Comparison of ENCODE assay signal across 1 cellular context in the genomic region with DNA sequence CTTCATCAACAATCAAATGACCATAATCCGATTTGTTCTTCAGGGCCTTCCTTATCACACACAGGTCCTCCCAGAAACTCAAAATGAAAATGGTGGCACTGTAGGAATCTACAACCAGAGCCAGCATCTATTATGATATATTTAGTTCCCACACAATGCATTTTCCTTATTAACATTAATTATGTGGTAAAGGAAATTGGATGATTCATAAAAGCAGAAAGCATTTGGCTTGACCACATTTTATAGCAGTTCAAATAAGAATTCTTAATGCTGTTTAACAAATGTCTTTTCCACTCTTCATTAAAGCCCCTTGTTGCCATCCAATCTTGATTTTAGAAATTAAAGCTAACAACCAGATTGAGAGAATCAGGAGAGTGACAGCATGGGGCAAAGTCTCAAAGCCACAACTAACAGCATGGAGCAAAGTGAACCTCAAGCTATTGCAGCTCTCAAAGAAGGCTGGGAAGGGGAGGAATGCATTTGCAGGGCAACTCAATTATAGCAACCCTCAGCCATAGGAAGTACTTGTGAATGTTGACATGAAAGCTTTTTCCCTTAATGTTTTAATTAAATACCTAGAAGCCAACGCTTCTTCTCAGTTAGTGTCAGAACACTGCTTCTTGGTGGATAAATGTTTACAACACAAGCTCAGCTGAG.
TF ChIP-seq lines count a peak whose summit lies in the region.

No MANE protein-coding gene starts in this region.

TF ChIP-seq in SK-N-SH treated with all-trans-retinoic acid at 6 μM for 48 hours, 23 proteins besides CTCF, POLR2A, EP300 and RAD21 (continued from another document):
- TF ChIP-seq, protein P1, sequence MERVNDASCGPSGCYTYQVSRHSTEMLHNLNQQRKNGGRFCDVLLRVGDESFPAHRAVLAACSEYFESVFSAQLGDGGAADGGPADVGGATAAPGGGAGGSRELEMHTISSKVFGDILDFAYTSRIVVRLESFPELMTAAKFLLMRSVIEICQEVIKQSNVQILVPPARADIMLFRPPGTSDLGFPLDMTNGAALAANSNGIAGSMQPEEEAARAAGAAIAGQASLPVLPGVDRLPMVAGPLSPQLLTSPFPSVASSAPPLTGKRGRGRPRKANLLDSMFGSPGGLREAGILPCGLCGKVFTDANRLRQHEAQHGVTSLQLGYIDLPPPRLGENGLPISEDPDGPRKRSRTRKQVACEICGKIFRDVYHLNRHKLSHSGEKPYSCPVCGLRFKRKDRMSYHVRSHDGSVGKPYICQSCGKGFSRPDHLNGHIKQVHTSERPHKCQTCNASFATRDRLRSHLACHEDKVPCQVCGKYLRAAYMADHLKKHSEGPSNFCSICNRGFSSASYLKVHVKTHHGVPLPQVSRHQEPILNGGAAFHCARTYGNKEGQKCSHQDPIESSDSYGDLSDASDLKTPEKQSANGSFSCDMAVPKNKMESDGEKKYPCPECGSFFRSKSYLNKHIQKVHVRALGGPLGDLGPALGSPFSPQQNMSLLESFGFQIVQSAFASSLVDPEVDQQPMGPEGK (CRISPR knock-in tag; IDR thresholded peaks at IDR 0.05; ENCODE audit: borderline replicate concordance): peak; percentile 77; the same call in 1 of the 2 replicates
- no peak for TF ChIP-seq GLIS3 (CRISPR knock-in tag; IDR thresholded peaks at IDR 0.05)
- TF ChIP-seq TCF4 (CRISPR knock-in tag; IDR thresholded peaks at IDR 0.05; ENCODE audit: borderline replicate concordance): 0 out of 2 replicates have a peak, but pooled peaks have one; percentile 32
- peak; percentile 77 for TF ChIP-seq ISL1 (CRISPR knock-in tag; IDR thresholded peaks at IDR 0.05)
- TF ChIP-seq ZFP30 (CRISPR knock-in tag; IDR thresholded peaks at IDR 0.05): no peak
- peak; percentile 30; the same call in 1 of the 2 replicates for TF ChIP-seq ZFP3 (CRISPR knock-in tag; IDR thresholded peaks at IDR 0.05)
